9 cellular contexts compared by ENCODE assay signal in genomic region chr15:70362911-70363310, GRCh38.
DNase-seq lines count a peak whose midpoint lies in the region; ATAC-seq, FAIRE-seq and TF ChIP-seq lines count a peak whose summit lies in the region.
"Had no signal": no experiment of that assay in that cellular context is flagged by ENCODE, and none has a peak within 500 bp of the region (broad histone marks: within the 10 kb centered on the region; RNA-seq: fewer than 3 reads in every experiment).

No MANE protein-coding gene starts in this region.

- H3K27me3 Mint-ChIP-seq in activated T-cell treated with anti-CD3 and anti-CD28 coated beads, Interleukin-2, amount 50 U/mL, for 4 hours (ENCODE audit: low read depth) = peaks cover 16% of the 10 kb centered on the region

- TF ChIP-seq POLR2A in K562 (conservative IDR thresholded peaks at IDR 0.05) = no peak

- no peak overlapping the region for H3K4me2 ChIP-seq in K562 (ENCODE audit: insufficient read depth, low read length)

- TF ChIP-seq EP300 in K562 (IDR thresholded peaks at IDR 0.05; ENCODE audit: low read length) = no peak

- peaks cover 0 to 3% of the 10 kb centered on the region in 2 experiments; a peak in 1 of 5 replicates for H3K4me1 ChIP-seq in K562 (replicated peaks in 1 of 2; ENCODE audit: control insufficient read depth in 2 of 2, insufficient read depth in 2 of 2, low read length in 2 of 2)

- BruUV-seq in K562 (replicated peaks; lab: Mats Ljungman, UMichigan) = no TSS peak

- no peak overlapping the region for H3K27ac ChIP-seq in C4-2B
- no peak overlapping the region for H3K27ac ChIP-seq in K562 (ENCODE audit: extremely low read depth, low read depth, low read length)

- no peaks in the 10 kb centered on the region for H3K36me3 ChIP-seq in K562 (ENCODE audit: control insufficient read depth, insufficient read depth, low read length)

- CTCF ChIA-PET in K562 (lab: Yijun Ruan, JAX; ENCODE audit: low intra/inter-chr PET ratio) = no interaction called here

- no peak overlapping the region for H2AFZ ChIP-seq in K562 (ENCODE audit: low read depth, low read length)

- peaks cover 7% of the 10 kb centered on the region for H3K4me1 Mint-ChIP-seq in activated T-cell treated with anti-CD3 and anti-CD28 coated beads, Interleukin-2, amount 50 U/mL, for 4 hours (ENCODE audit: low read depth)

- TF ChIP-seq CTCF in C4-2B (conservative IDR thresholded peaks at IDR 0.05) = peak; percentile 65; the same call in 1 of the 2 replicates
- peak; percentile 46 to 52 (median 50) for TF ChIP-seq CTCF in K562 (IDR thresholded peaks at IDR 0.05 in 2 of 3, conservative IDR thresholded peaks at IDR 0.05 in 1 of 3; ENCODE audit: insufficient read depth in 2 of 3, low read depth in 1 of 3, low read length in 3 of 3)

- H3K4me3 ChIP-seq in K562 = no peak overlapping the region

- H3K9ac ChIP-seq in K562 (ENCODE audit: insufficient read depth in 1 of 2, low read depth in 2 of 2, low read length in 2 of 2) = no peak overlapping the region

- peak in 1 of 2 experiments; percentile 47; a peak in 2 of 4 replicates for TF ChIP-seq RAD21 in K562 (CRISPR knock-in tag; conservative IDR thresholded peaks at IDR 0.05 in 1 of 2, IDR thresholded peaks at IDR 0.05 in 1 of 2)

- intact Hi-C loops in K562 (cut with micrococcal nuclease) = no loop called here

- DNase-seq in HuH-7 (ENCODE audit: low spot score) = peak; percentile 85
- DNase-seq in K562 (ENCODE audit: extremely low read depth in 1 of 4, low spot score in 3 of 4) = peak; percentile 14 to 27 (median 22)
- DNase-seq in left kidney (ENCODE audit: low read depth, low spot score) = peak; percentile 80
- no peak for DNase-seq in SW 1271 (lab: John Stamatoyannopoulos, UW)
- DNase-seq in activated T-cell treated with anti-CD3 and anti-CD28 coated beads, Interleukin-2, amount 50 U/mL, for 4 hours = no peak
- no peak for DNase-seq in central memory CD4-positive, alpha-beta T cell

- H3K9me3 Mint-ChIP-seq in activated T-cell treated with anti-CD3 and anti-CD28 coated beads, Interleukin-2, amount 50 U/mL, for 4 hours = peaks cover 3% of the 10 kb centered on the region
- H3K9me3 Mint-ChIP-seq: dendritic cell treated with granulocyte-macrophage colony-stimulating factor and Interleukin-4, amounts not matched to agents 40 ng/mL and 50 ng/mL, for 4 days had no signal

- no peaks in the 10 kb centered on the region for H3K36me3 Mint-ChIP-seq in activated T-cell treated with anti-CD3 and anti-CD28 coated beads, Interleukin-2, amount 50 U/mL, for 4 hours (ENCODE audit: insufficient read depth)

- no peak overlapping the region for H3K4me3 Mint-ChIP-seq in activated T-cell treated with anti-CD3 and anti-CD28 coated beads, Interleukin-2, amount 50 U/mL, for 4 hours
- H3K4me3 Mint-ChIP-seq: dendritic cell treated with granulocyte-macrophage colony-stimulating factor and Interleukin-4, amounts not matched to agents 40 ng/mL and 50 ng/mL, for 4 days had no signal

- no peaks in the 10 kb centered on the region for H3K9me1 ChIP-seq in K562 (ENCODE audit: control insufficient read depth, insufficient read depth, low read length)

- no peaks in the 10 kb centered on the region for H4K20me1 ChIP-seq in K562 (replicated peaks; ENCODE audit: control insufficient read depth, insufficient read depth, low read length)

- peaks cover 0 to 18% of the 10 kb centered on the region in 2 experiments; a peak in 2 of 5 replicates for H3K27me3 ChIP-seq in K562 (ENCODE audit: control insufficient read depth in 2 of 2, insufficient read depth in 2 of 2, low read length in 2 of 2)

- no peak for FAIRE-seq in K562 (lab: Jason Lieb, UNC)

- no peaks in the 10 kb centered on the region for H3K9me3 ChIP-seq in K562 (replicated peaks; ENCODE audit: control insufficient read depth, insufficient read depth, low read depth, low read length)

- POLR2A ChIA-PET in K562 (lab: Yijun Ruan, JAX) = no interaction called here

- no peaks in the 10 kb centered on the region for H3K79me2 ChIP-seq in K562 (ENCODE audit: control insufficient read depth, insufficient read depth, low read length)

- ATAC-seq in K562 (peak; percentile 81), GM21515 (IDR thresholded peaks at IDR 0.05; ENCODE audit: unreplicated experiment) (no peak)
- no peak for ATAC-seq in activated T-cell treated with anti-CD3 and anti-CD28 coated beads, Interleukin-2, amount 50 U/mL, for 4 hours

- in situ Hi-C loops in K562 (cut with MboI) = no loop called here

- 2% methylated on average over 5 of the region's 6 CpGs for WGBS in K562 (ENCODE audit: insufficient coverage, low coverage, missing lambda C conversion rate)

TF ChIP-seq in K562, 482 proteins besides CTCF, POLR2A, EP300 and RAD21:
- TF ChIP-seq SMC3 (conservative IDR thresholded peaks at IDR 0.05; ENCODE audit: insufficient read depth, low read depth, low read length) (0 out of 2 replicates have a peak, but pooled peaks have one; percentile 12), CEBPG (CRISPR knock-in tag; IDR thresholded peaks at IDR 0.05) (no peak), CEBPG (tag; conservative IDR thresholded peaks at IDR 0.05 in 1 of 2, IDR thresholded peaks at IDR 0.05 in 1 of 2) (no peak), STAG1 (CRISPR knock-in tag; IDR thresholded peaks at IDR 0.05; ENCODE audit: borderline replicate concordance) (peak; percentile 10; the same call in 1 of the 2 replicates)
TF ChIP-seq in K562: peak in this region for 2.

Comparison
In these comparisons a context has a peak if more than half of its experiments do, and no peak if none do; other contexts are left out.
1. DNase-seq: peak in HuH-7 (single experiment), K562 (4 of 4) and left kidney (single experiment); none in SW 1271 (0 of 2), activated T-cell treated with anti-CD3 and anti-CD28 coated beads, Interleukin-2, amount 50 U/mL, for 4 hours (single experiment) and central memory CD4-positive, alpha-beta T cell (single experiment).